8 cellular contexts compared by ENCODE assay signal in genomic region chr9:99824378-99825157, GRCh38. TPM values are rescaled to one million over a fixed set of nuclear protein-coding genes. Genes with fewer than 3 reads are reported as not detected.
DNase-seq lines count a peak whose midpoint lies in the region; ATAC-seq, FAIRE-seq and TF ChIP-seq lines count a peak whose summit lies in the region.

No MANE protein-coding gene starts in this region.

- TF ChIP-seq CTCF in A549 (IDR thresholded peaks at IDR 0.05) (0 out of 3 replicates have a peak, but pooled peaks have one; percentile 16), GM12878 (IDR thresholded peaks at IDR 0.05 in 2 of 3, conservative IDR thresholded peaks at IDR 0.05 in 1 of 3; ENCODE audit: control insufficient read depth in 2 of 3, extremely low read depth in 1 of 3, insufficient read depth in 1 of 3, low read depth in 3 of 3, low read length in 3 of 3) (peak; percentile 65 to 72 (median 72))

- in situ Hi-C loops in GM12878 (cut with MboI) = loop anchor here (25.0 kb wide), 2 partner anchors 188 to 388 kb away; no protein-coding TSS in a partner anchor

- BruUV-seq in GM12878 (replicated peaks; lab: Mats Ljungman, UMichigan) = no TSS peak

- TF ChIP-seq EP300 in A549 (IDR thresholded peaks at IDR 0.05) (no peak), GM12878 (IDR thresholded peaks at IDR 0.05; ENCODE audit: borderline replicate concordance in 1 of 2, control insufficient read depth in 1 of 2, low read depth in 2 of 2, low read length in 2 of 2) (no peak)

- peak overlapping the region; percentile 52; the same call in 1 of the 2 replicates for H3K9ac ChIP-seq in GM12878 (ENCODE audit: control insufficient read depth, insufficient read depth, low read length)

- no peaks in the 10 kb centered on the region for H3K79me2 ChIP-seq in GM12878 (ENCODE audit: control insufficient read depth, insufficient read depth, low read length)

- no peaks in the 10 kb centered on the region for H3K36me3 ChIP-seq in GM12878 (ENCODE audit: control insufficient read depth in 2 of 2, insufficient read depth in 2 of 2, low read length in 1 of 2)

- no peak for ATAC-seq in A549
- ATAC-seq in GM19438 (IDR thresholded peaks at IDR 0.05; ENCODE audit: low read depth, unreplicated experiment) = peak; percentile 16
- ATAC-seq in GM12878 = peak; percentile 32

- H3K4me2 ChIP-seq in A549 = peak overlapping the region; percentile 83
- peak overlapping the region; percentile 85 for H3K4me2 ChIP-seq in GM12878 (ENCODE audit: control insufficient read depth, insufficient read depth)

- H4K20me1 ChIP-seq in GM12878 (ENCODE audit: control insufficient read depth, insufficient read depth) = no peaks in the 10 kb centered on the region

- peaks cover 5% of the 10 kb centered on the region; the same call in 1 of the 3 replicates for H3K4me1 ChIP-seq in A549
- H3K4me1 ChIP-seq in GM12878 (ENCODE audit: control insufficient read depth, insufficient read depth, low read length) = peaks cover 12% of the 10 kb centered on the region

- FAIRE-seq in A549 (lab: Jason Lieb, UNC) (no peak), GM12878 (lab: Jason Lieb, UNC) (no peak)

- TF ChIP-seq RAD21 in A549 (conservative IDR thresholded peaks at IDR 0.05 in 1 of 2, IDR thresholded peaks at IDR 0.05 in 1 of 2) (peak in 1 of 2 experiments; percentile 27; a peak in 2 of 5 replicates), GM12878 (IDR thresholded peaks at IDR 0.05; ENCODE audit: insufficient read depth, low read depth, low read length) (peak; percentile 70)

- peak overlapping the region in 1 of 2 experiments; percentile 97; a peak in 3 of 6 replicates for H3K27ac ChIP-seq in A549
- no peak overlapping the region for H3K27ac ChIP-seq in GM12878 (ENCODE audit: control insufficient read depth, insufficient read depth)

- H2AFZ ChIP-seq in GM12878 (ENCODE audit: control insufficient read depth, low read depth, low read length) = peak overlapping the region; percentile 62

- CTCF ChIA-PET in A549 (lab: Yijun Ruan, JAX) = interaction anchor here (0.6 to 1.3 kb wide), 7 partner anchors 11 to 86 kb away, joined by 3 to 5 read pairs (median 3); no protein-coding TSS in a partner anchor
- CTCF ChIA-PET in GM12878 (lab: Yijun Ruan, JAX) = interaction anchor here (0.6 to 2.4 kb wide), 51 partner anchors 10 to 710 kb away, joined by 3 to 16 read pairs (median 4); partner anchors contain the start of genes ERP44 and STX17

- POLR2A ChIA-PET in A549 (lab: Yijun Ruan, JAX) (interaction anchor here (1.1 kb wide), 1 partner anchor 274 kb away, joined by 3 read pairs; no protein-coding TSS in a partner anchor), GM12878 (lab: Charles Lee) (interaction anchor here (0.7 to 1.3 kb wide), 2 partner anchors 26 to 260 kb away, joined by 3 to 4 read pairs; no protein-coding TSS in a partner anchor)

- RAD21 ChIA-PET in GM12878 (lab: Charles Lee; ENCODE audit: unreplicated experiment) = interaction anchor here (0.5 to 3.5 kb wide), 33 partner anchors 8 to 642 kb away, joined by 3 to 18 read pairs (median 4); partner anchors contain the start of gene STX17

- no peak for TF ChIP-seq POLR2A in A549 (IDR thresholded peaks at IDR 0.05; ENCODE audit: low read length)
- TF ChIP-seq POLR2A in GM12878 (IDR thresholded peaks at IDR 0.05; ENCODE audit: low read depth, low read length) = no peak

- H3K9me3 ChIP-seq in A549 (no peaks in the 10 kb centered on the region), GM12878 (replicated peaks; ENCODE audit: control insufficient read depth, insufficient read depth, low read length) (no peaks in the 10 kb centered on the region)

- DNase-seq in A549 (ENCODE audit: low read depth in 1 of 2, low spot score in 1 of 2) = peak in 1 of 2 experiments; percentile 34
- DNase-seq in T follicular helper cell (ENCODE audit: low read depth) = peak; percentile 53
- DNase-seq in GM12878 (ENCODE audit: low read depth, low spot score) = no peak
- peak; percentile 70 for DNase-seq in iPS-NIHi7 (ENCODE audit: extremely low spot score)
- peak; percentile 72 to 76 for DNase-seq in stimulated activated CD4-positive, alpha-beta T cell treated with anti-CD3 and anti-CD28 coated beads, Interleukin-2, amount 100 ng/mL, for 24 hours
- no peak for DNase-seq in NCI-H2081 (lab: John Stamatoyannopoulos, UW)
- no peak for DNase-seq in hippocampal formation (lab: John Stamatoyannopoulos, UW)

- intact Hi-C loops in GM12878 (cut with micrococcal nuclease; ENCODE audit: unreplicated experiment) = loop anchor here (1.0 to 5.0 kb wide), 7 partner anchors 82 to 602 kb away; partner anchors contain the start of genes ALG2, SEC61B and STX17

- H3K27me3 ChIP-seq in GM12878 (replicated peaks in 1 of 2; ENCODE audit: control insufficient read depth in 2 of 2, insufficient read depth in 2 of 2, low read length in 1 of 2) = peaks cover 0 to 7% of the 10 kb centered on the region in 2 experiments; a peak in 2 of 4 replicates

- SMC1A ChIA-PET in GM12878 (lab: Charles Lee; ENCODE audit: uncharacterized antibody, unreplicated experiment) = interaction anchor here (0.6 to 2.8 kb wide), 32 partner anchors 11 to 662 kb away, joined by 3 to 18 read pairs (median 3); no protein-coding TSS in a partner anchor

- WGBS in A549 (ENCODE audit: missing lambda C conversion rate) = 80% methylated on average over 55 of the region's 56 CpGs
- under 1% methylated on average over 46 of the region's 56 CpGs for WGBS in GM12878 (ENCODE audit: insufficient coverage, insufficient replicate concordance, low lambda C conversion rate, missing lambda C conversion rate)

- H3K4me3 ChIP-seq in A549 (peak overlapping the region; percentile 67), GM12878 (peak overlapping the region; percentile 91)

TF ChIP-seq in A549, 52 proteins besides CTCF, POLR2A, EP300 and RAD21:
- no peak for TF ChIP-seq TP53 (CRISPR knock-in tag; IDR thresholded peaks at IDR 0.05)
- no peak for TF ChIP-seq HOXB13 (CRISPR knock-in tag; IDR thresholded peaks at IDR 0.05; ENCODE audit: low read depth)
- TF ChIP-seq ATOH8 (CRISPR knock-in tag; IDR thresholded peaks at IDR 0.05; ENCODE audit: low read depth) = no peak
TF ChIP-seq in A549: peak in this region for 0.

TF ChIP-seq in GM12878, 131 proteins besides CTCF, POLR2A, EP300 and RAD21 (continues in another document):
- TF ChIP-seq ZBED1 (IDR thresholded peaks at IDR 0.05; ENCODE audit: borderline replicate concordance) (no peak), ZBTB40 (IDR thresholded peaks at IDR 0.05; ENCODE audit: borderline replicate concordance) (no peak), CEBPB (IDR thresholded peaks at IDR 0.05; ENCODE audit: borderline replicate concordance in 1 of 2, low read depth in 2 of 2, low read length in 2 of 2) (no peak), ZNF274 (IDR thresholded peaks at IDR 0.05; ENCODE audit: insufficient read depth, insufficient read length) (no peak)

RNA-seq across cellular contexts. Expression of gene NR4A3, which starts 2.9 kb away (rescaled TPM):
- polyA plus RNA-seq in A549 (2011; rRNA removed) (1.6 and 1.8 TPM in 2 replicates), A549 (2017; fragmentation: RNase III; extraction: RNeasy Plus Mini Kit Qiagen cat#74134 plus additional on column Dnase treatment) (1.4 to 2.0 TPM (median 1.7 TPM) in 3 replicates), GM12878 (2011; rRNA removed) (0.64 and 0.79 TPM in 2 replicates), GM12878 (2014; fragmentation: Illumina TruSeq; extraction: Trizol) (1.1 and 1.6 TPM in 2 replicates), GM12878 (2014; fragmentation: Nextera tagmentation; extraction: Ambion mirVana) (under 1 TPM; 0.10 to 0.31 TPM), GM12878 (2014; rRNA removed) (0.81 and 0.83 TPM in 2 replicates), GM12878 (2016; fragmentation: Nextera tagmentation; extraction: Ambion mirVana) (under 1 TPM in 1 of 2 experiments, not detected in 1; 0.04 TPM)
- 0.99 and 2.6 TPM in 2 replicates for polyA plus RNA-seq in A549 (2012; cell fraction: cytosol; rRNA removed)
- 4.2 and 4.3 TPM in 2 replicates for polyA plus RNA-seq in A549 (2012; cell fraction: nucleus; rRNA removed)
- 3.8 and 8.5 TPM in 2 replicates for polyA minus RNA-seq in A549 (2011; rRNA and poly(A)+ RNA removed)
- total RNA-seq in GM12878 (2013; cell fraction: nucleolus; rRNA removed) = 6.2 and 7.1 TPM in 2 replicates
- total RNA-seq in GM12878 (2014; rRNA removed) (0.54 and 0.79 TPM in 2 replicates), GM12878 (2014; rRNA removed; fragmentation: Illumina TruSeq; extraction: Trizol) (0.40 and 0.51 TPM in 2 replicates), GM12878 (2021) (2.1 and 2.6 TPM in 2 replicates)
- 0.46 TPM for polyA plus RNA-seq in GM12878 (2011; ENCODE audit: low read depth)
- polyA plus RNA-seq in GM12878 (2011; cell fraction: cytosol; rRNA removed) = 0.33 and 0.58 TPM in 2 replicates
- polyA plus RNA-seq in GM12878 (2011; cell fraction: nucleus; rRNA removed) = 1.4 and 1.7 TPM in 2 replicates
- polyA plus RNA-seq in GM12878 (2012) = 0.88 and 1.8 TPM in 2 replicates
- polyA minus RNA-seq in GM12878 (2011; rRNA and poly(A)+ RNA removed) = 0.73 and 0.88 TPM in 2 replicates
- 0.73 and 1.1 TPM in 2 replicates for polyA minus RNA-seq in GM12878 (2011; cell fraction: cytosol; rRNA and poly(A)+ RNA removed)
- 1.8 and 2.9 TPM in 2 replicates for polyA minus RNA-seq in GM12878 (2011; cell fraction: nucleus; rRNA and poly(A)+ RNA removed)

Comparison
In these comparisons a context has a peak if more than half of its experiments do, and no peak if none do; other contexts are left out.
1. ATAC-seq: peak in GM19438 (single experiment) and GM12878 (single experiment); none in A549 (0 of 2).
2. DNase-seq: peak in T follicular helper cell (single experiment), iPS-NIHi7 (single experiment) and stimulated activated CD4-positive, alpha-beta T cell treated with anti-CD3 and anti-CD28 coated beads, Interleukin-2, amount 100 ng/mL, for 24 hours (2 of 2); none in GM12878 (single experiment), NCI-H2081 (0 of 2) and hippocampal formation (0 of 2).
3. Of the 24 proteins assayed by ChIP-seq in both GM12878 and A549: peak only in GM12878: SMC3; only in A549: none; in both: CTCF; in neither: 20; mixed calls (peak in some experiments, not most) for 2.